11 cellular contexts compared by ENCODE assay signal in genomic region chr1:116411784-116412479, GRCh38. TPM values are rescaled to one million over a fixed set of nuclear protein-coding genes. Genes with fewer than 3 reads are reported as not detected.
DNase-seq lines count a peak whose midpoint lies in the region; ATAC-seq and TF ChIP-seq lines count a peak whose summit lies in the region.
"Had no signal": no experiment of that assay in that cellular context is flagged by ENCODE, and none has a peak within 500 bp of the region (broad histone marks: within the 10 kb centered on the region; RNA-seq: fewer than 3 reads in every experiment).

No MANE protein-coding gene starts in this region.

- no peak overlapping the region for H3K4me2 ChIP-seq in PC-3 (ENCODE audit: low read length)

- peak overlapping the region; percentile 85 for H3K27ac Mint-ChIP-seq in progenitor cell of endocrine pancreas
- H3K27ac Mint-ChIP-seq: natural killer cell had no signal

- POLR2A ChIA-PET in PC-3 (lab: Charles Lee; ENCODE audit: unreplicated experiment): no interaction called here

- no peak overlapping the region for H3K9ac ChIP-seq in PC-3 (ENCODE audit: low read length)

- H3K4me1 ChIP-seq in PC-3 (ENCODE audit: insufficient read depth, low read length): no peaks in the 10 kb centered on the region
- peaks cover 8% of the 10 kb centered on the region for H3K4me1 ChIP-seq in testis

- no peaks in the 10 kb centered on the region for H3K9me2 ChIP-seq in PC-3 (replicated peaks; ENCODE audit: low read length)

- H3K27me3 ChIP-seq in PC-3 (ENCODE audit: low read length) (no peaks in the 10 kb centered on the region), testis (no peaks in the 10 kb centered on the region)
- H3K27me3 ChIP-seq: adrenal gland had no signal

- DNase-seq in GM04503 (ENCODE audit: low read depth) (peak; percentile 55), PC-3 (peak; percentile 13), fibroblast of the aortic adventitia (ENCODE audit: low read depth) (peak; percentile 94), progenitor cell of endocrine pancreas (ENCODE audit: low spot score, unreplicated experiment) (no peak), testis (no peak), Kasumi-1 (lab: John Stamatoyannopoulos, UW) (no peak)
- DNase-seq: adrenal gland, H7, natural killer cell had no signal

- H3K36me3 ChIP-seq in PC-3 (ENCODE audit: low read depth, low read length) (no peaks in the 10 kb centered on the region), testis (ENCODE audit: low read depth, missing control alignments) (no peaks in the 10 kb centered on the region)

- H3K36me3 Mint-ChIP-seq in progenitor cell of endocrine pancreas (ENCODE audit: insufficient read depth): peaks cover 4% of the 10 kb centered on the region
- H3K36me3 Mint-ChIP-seq: natural killer cell had no signal

- BruUV-seq in PC-3 (replicated peaks; lab: Mats Ljungman, UMichigan): no TSS peak

- no peaks in the 10 kb centered on the region for H3K79me2 ChIP-seq in PC-3 (ENCODE audit: low read length)

- TF ChIP-seq POLR2A in testis (IDR thresholded peaks at IDR 0.05): no peak

- H3K27ac ChIP-seq in PC-3 (ENCODE audit: low read length) (no peak overlapping the region), testis (no peak overlapping the region)
- H3K27ac ChIP-seq: adrenal gland had no signal

- intact Hi-C loops in PC-3 (cut with micrococcal nuclease) (no loop called here), testis (cut with DNase I; ENCODE audit: low total_unique reads) (no loop called here)

- H2AFZ ChIP-seq in PC-3 (ENCODE audit: low read length): no peak overlapping the region

- H3F3A ChIP-seq in PC-3 (ENCODE audit: low read length, unreplicated experiment): no peaks in the 10 kb centered on the region

- H4K20me1 ChIP-seq in PC-3 (ENCODE audit: low read length): no peaks in the 10 kb centered on the region

- no peaks in the 10 kb centered on the region for H3K9me3 Mint-ChIP-seq in progenitor cell of endocrine pancreas (ENCODE audit: low read depth)
- H3K9me3 Mint-ChIP-seq: natural killer cell had no signal

- TF ChIP-seq CTCF in PC-3 (conservative IDR thresholded peaks at IDR 0.05; ENCODE audit: low read depth, low read length) (no peak), fibroblast of the aortic adventitia (IDR thresholded peaks at IDR 0.05; ENCODE audit: insufficient read depth, low read length) (no peak), progenitor cell of endocrine pancreas (IDR thresholded peaks at IDR 0.05; ENCODE audit: unreplicated experiment) (no peak), testis (IDR thresholded peaks at IDR 0.05) (no peak)

- H3K27me3 Mint-ChIP-seq in progenitor cell of endocrine pancreas: no peaks in the 10 kb centered on the region

- H3K4me3 Mint-ChIP-seq in progenitor cell of endocrine pancreas (ENCODE audit: low read depth): no peak overlapping the region
- H3K4me3 Mint-ChIP-seq: natural killer cell had no signal

- WGBS in testis, 2 donors: 66 to 84% methylated on average over 2 of the region's 2 CpGs

- H3K9me3 ChIP-seq in PC-3 (ENCODE audit: low read length): no peaks in the 10 kb centered on the region
- H3K9me3 ChIP-seq in testis: no peaks in the 10 kb centered on the region
- H3K9me3 ChIP-seq: adrenal gland had no signal

- ATAC-seq in PC-3 (no peak), GM21526 (IDR thresholded peaks at IDR 0.05; ENCODE audit: low FRiP score, unreplicated experiment) (no peak)
- ATAC-seq: activated CD4-positive, CD25-positive, alpha-beta regulatory T cell treated with anti-CD3 and anti-CD28 coated beads, Interleukin-2, amount 50 U/mL, for 24 hours; natural killer cell had no signal

- peaks cover 26% of the 10 kb centered on the region for H3K4me1 Mint-ChIP-seq in progenitor cell of endocrine pancreas (ENCODE audit: low read depth)

- CTCF ChIA-PET in PC-3 (lab: Charles Lee): no interaction called here

- H3K4me3 ChIP-seq in PC-3 (ENCODE audit: low read length) (no peak overlapping the region), fibroblast of the aortic adventitia (ENCODE audit: low read depth, low read length) (no peak overlapping the region), testis (no peak overlapping the region)
- H3K4me3 ChIP-seq: adrenal gland had no signal

RNA-seq across cellular contexts. Expression of gene ATP1A1, which starts 38.9 kb away (rescaled TPM):
- total RNA-seq in PC-3 (2014; rRNA removed) (154 and 181 TPM in 2 replicates), fibroblast of the aortic adventitia (ENCODE audit: low replicate concordance) (95.0 and 126 TPM in 2 replicates), progenitor cell of endocrine pancreas (325 and 332 TPM in 2 replicates), testis (100 to 1,000 TPM; 444 to 561 TPM)
- polyA plus RNA-seq in testis (ENCODE audit: insufficient read depth, low read depth, low replicate concordance): 394 TPM

Comparison
In these comparisons a context has a peak if more than half of its experiments do, and no peak if none do; other contexts are left out.
1. DNase-seq: peak in GM04503 (single experiment), PC-3 (single experiment) and fibroblast of the aortic adventitia (single experiment); none in progenitor cell of endocrine pancreas (single experiment), testis (single experiment) and Kasumi-1 (0 of 2).